12 cellular contexts compared by ENCODE assay signal in genomic region chr12:130715150-130715995, GRCh38. TPM values are rescaled to one million over a fixed set of nuclear protein-coding genes. Genes with fewer than 3 reads are reported as not detected.
DNase-seq lines count a peak whose midpoint lies in the region; ATAC-seq and TF ChIP-seq lines count a peak whose summit lies in the region.
"Had no signal": no experiment of that assay in that cellular context is flagged by ENCODE, and none has a peak within 500 bp of the region (broad histone marks: within the 10 kb centered on the region; RNA-seq: fewer than 3 reads in every experiment).

No MANE protein-coding gene starts in this region.

- DNase-seq in NCI-H1417 (lab: John Stamatoyannopoulos, UW): peak; percentile 46 to 62 (median 56)
- no peak for DNase-seq in NCI-H1417 treated with DMSO at 0.1 percent for 48 hours (lab: John Stamatoyannopoulos, UW)
- no peak for DNase-seq in left lung
- DNase-seq in superior temporal gyrus (ENCODE audit: extremely low spot score): peak; percentile 28
- no peak for DNase-seq in NCI-H510A treated with DMSO at 0.1 percent for 48 hours (lab: John Stamatoyannopoulos, UW)
- DNase-seq in stimulated activated naive B cell treated with anti-CD40 and anti-IgM and Interleukin-4, amounts not matched to agents 10 μg/mL and 1 μg/mL and 100 μg/mL, for 72 hours: no peak
- DNase-seq in middle frontal gyrus (ENCODE audit: extremely low spot score, low spot score): no peak
- DNase-seq: activated naive CD4-positive, alpha-beta T cell; T-helper 2 cell; transverse colon had no signal

- peaks cover 0 to 9% of the 10 kb centered on the region in 2 donors for H3K9me3 Mint-ChIP-seq in stimulated activated naive B cell treated with anti-CD40 and anti-IgM and Interleukin-4, amounts not matched to agents 10 μg/mL and 1 μg/mL and 100 μg/mL, for 72 hours

- H3K27ac ChIP-seq in angular gyrus (ENCODE audit: low read depth, low read length) (peak overlapping the region; percentile 64), left lung (no peak overlapping the region)
- H3K27ac ChIP-seq: transverse colon had no signal

- no peaks in the 10 kb centered on the region for H3K36me3 ChIP-seq in left lung
- H3K36me3 ChIP-seq: transverse colon had no signal

- intact Hi-C loops in left lung (cut with DNase I): no loop called here

- peak; percentile 28 for ATAC-seq in left lung
- ATAC-seq in stimulated activated naive B cell treated with anti-CD40 and anti-IgM and Interleukin-4, amounts not matched to agents 10 μg/mL and 1 μg/mL and 100 μg/mL, for 72 hours (replicated peaks): no peak

- H3K27ac Mint-ChIP-seq in stimulated activated naive B cell treated with anti-CD40 and anti-IgM and Interleukin-4, amounts not matched to agents 10 μg/mL and 1 μg/mL and 100 μg/mL, for 72 hours: no peak overlapping the region

- H3K4me3 ChIP-seq in left lung: peak overlapping the region in 1 of 2 donors; percentile 13

- no peak for TF ChIP-seq CTCF in left lung (IDR thresholded peaks at IDR 0.05)

- peak overlapping the region in 1 of 2 donors; percentile 49 for H3K4me3 Mint-ChIP-seq in stimulated activated naive B cell treated with anti-CD40 and anti-IgM and Interleukin-4, amounts not matched to agents 10 μg/mL and 1 μg/mL and 100 μg/mL, for 72 hours

- H3K27me3 Mint-ChIP-seq in stimulated activated naive B cell treated with anti-CD40 and anti-IgM and Interleukin-4, amounts not matched to agents 10 μg/mL and 1 μg/mL and 100 μg/mL, for 72 hours: peaks cover 65 to 69% of the 10 kb centered on the region in 2 donors

- H3K9me3 ChIP-seq in left lung: no peaks in the 10 kb centered on the region
- H3K9me3 ChIP-seq: transverse colon had no signal

- peaks cover 0 to 2% of the 10 kb centered on the region in 2 donors for H3K36me3 Mint-ChIP-seq in stimulated activated naive B cell treated with anti-CD40 and anti-IgM and Interleukin-4, amounts not matched to agents 10 μg/mL and 1 μg/mL and 100 μg/mL, for 72 hours

- H3K4me1 ChIP-seq in left lung: peaks cover 0 to 8% of the 10 kb centered on the region in 2 donors

- peaks cover 16 to 89% of the 10 kb centered on the region in 2 donors for H3K27me3 ChIP-seq in left lung

- peaks cover 13 to 17% of the 10 kb centered on the region in 2 donors for H3K4me1 Mint-ChIP-seq in stimulated activated naive B cell treated with anti-CD40 and anti-IgM and Interleukin-4, amounts not matched to agents 10 μg/mL and 1 μg/mL and 100 μg/mL, for 72 hours

RNA-seq across cellular contexts. Expression of gene RIMBP2, which starts 0.7 kb away (rescaled TPM):
- total RNA-seq in left lung: under 1 TPM; 0.42 to 0.58 TPM
- total RNA-seq: fibroblast of villous mesenchyme had no signal

Comparison
In these comparisons a context has a peak if more than half of its experiments do, and no peak if none do; other contexts are left out.
1. DNase-seq: peak in NCI-H1417 (3 of 3) and superior temporal gyrus (single experiment); none in NCI-H1417 treated with DMSO at 0.1 percent for 48 hours (single experiment), left lung (0 of 2), NCI-H510A treated with DMSO at 0.1 percent for 48 hours (single experiment), stimulated activated naive B cell treated with anti-CD40 and anti-IgM and Interleukin-4, amounts not matched to agents 10 μg/mL and 1 μg/mL and 100 μg/mL, for 72 hours (single experiment) and middle frontal gyrus (single experiment).